In genomic region chr20:43583982-43584432, GRCh38 we compare ENCODE assay signal across 1 cellular context.
A peak's percentile ranks its signal among the peaks of the same experiment; 100 is the strongest.
TF ChIP-seq lines count a peak whose summit lies in the region.

No MANE protein-coding gene starts in this region.

TF ChIP-seq in K562, 482 proteins besides CTCF, POLR2A, EP300 and RAD21 (continues in another document):
- no peak for TF ChIP-seq TRIM25 (IDR thresholded peaks at IDR 0.05; ENCODE audit: borderline replicate concordance)
- peak; percentile 84 for TF ChIP-seq CBFA2T2 (conservative IDR thresholded peaks at IDR 0.05)
- TF ChIP-seq ZNF277 (CRISPR knock-in tag; IDR thresholded peaks at IDR 0.05; ENCODE audit: borderline replicate concordance): no peak
- TF ChIP-seq PTBP1 (IDR thresholded peaks at IDR 0.05; ENCODE audit: low read depth, low read length): no peak
- no peak for TF ChIP-seq ZNF609 (CRISPR knock-in tag; IDR thresholded peaks at IDR 0.05; ENCODE audit: borderline replicate concordance)
- 0 out of 2 replicates have a peak, but pooled peaks have one; percentile 25 for TF ChIP-seq GATA2 (CRISPR knock-in tag; IDR thresholded peaks at IDR 0.05)
- no peak for TF ChIP-seq ZNF445 (CRISPR knock-in tag; IDR thresholded peaks at IDR 0.05; ENCODE audit: low read depth)
- no peak for TF ChIP-seq SAFB (IDR thresholded peaks at IDR 0.05; ENCODE audit: borderline replicate concordance, low read depth, low read length)
- TF ChIP-seq HOXB6 (CRISPR knock-in tag; IDR thresholded peaks at IDR 0.05; ENCODE audit: borderline replicate concordance): no peak
- peak in 1 of 2 experiments; percentile 71; a peak in 2 of 4 replicates for TF ChIP-seq MLLT1 (IDR thresholded peaks at IDR 0.05)
- no peak for TF ChIP-seq ZNF699 (CRISPR knock-in tag; IDR thresholded peaks at IDR 0.05; ENCODE audit: insufficient replicate concordance)
- TF ChIP-seq E4F1 (CRISPR knock-in tag; IDR thresholded peaks at IDR 0.05; ENCODE audit: borderline replicate concordance): no peak
- TF ChIP-seq SMARCA5 (IDR thresholded peaks at IDR 0.05): no peak
- peak; percentile 86 for TF ChIP-seq JUND (IDR thresholded peaks at IDR 0.05; ENCODE audit: borderline replicate concordance, low read depth, low read length)
- peak; percentile 81; the same call in 2 of the 3 replicates for TF ChIP-seq JUND (tag; IDR thresholded peaks at IDR 0.05; ENCODE audit: borderline replicate concordance, low read depth, low read length)
- peak; percentile 41 to 43; a peak in 2 of 4 replicates for TF ChIP-seq FOXK2 (conservative IDR thresholded peaks at IDR 0.05 in 1 of 2, IDR thresholded peaks at IDR 0.05 in 1 of 2; ENCODE audit: low read depth in 2 of 2)
- no peak for TF ChIP-seq ZNF77 (CRISPR knock-in tag; IDR thresholded peaks at IDR 0.05)
- TF ChIP-seq MNT (conservative IDR thresholded peaks at IDR 0.05): peak; percentile 50 to 54; a peak in 3 of 4 replicates
- peak; percentile 70; the same call in 1 of the 2 replicates for TF ChIP-seq BACH1 (tag; IDR thresholded peaks at IDR 0.05)
- TF ChIP-seq TAF9B (IDR thresholded peaks at IDR 0.05; ENCODE audit: partially characterized antibody): peak; percentile 55
- TF ChIP-seq CREB3L1 (IDR thresholded peaks at IDR 0.05; ENCODE audit: borderline replicate concordance, low read depth): peak; percentile 15; the same call in 1 of the 2 replicates
- TF ChIP-seq MYC (IDR thresholded peaks at IDR 0.05; ENCODE audit: low read depth, low read length): peak; percentile 77
- no peak for TF ChIP-seq MYC (CRISPR knock-in tag; IDR thresholded peaks at IDR 0.05; ENCODE audit: borderline replicate concordance, low read depth)
- TF ChIP-seq ZNF639 (CRISPR knock-in tag; conservative IDR thresholded peaks at IDR 0.05 in 1 of 2, IDR thresholded peaks at IDR 0.05 in 1 of 2): peak in 1 of 2 experiments; percentile 67; a peak in 1 of 4 replicates
- TF ChIP-seq HMGN3 (IDR thresholded peaks at IDR 0.05; ENCODE audit: borderline replicate concordance, extremely low read depth, insufficient read length, low read depth, low read length): no peak
- no peak for TF ChIP-seq RFX5 (IDR thresholded peaks at IDR 0.05; ENCODE audit: low read depth, low read length)
- no peak for TF ChIP-seq BRF1 (IDR thresholded peaks at IDR 0.05; ENCODE audit: borderline replicate concordance, extremely low read depth, insufficient read length)
- no peak for TF ChIP-seq CHD1 (IDR thresholded peaks at IDR 0.05; ENCODE audit: low read length)
- TF ChIP-seq TBL1XR1 (IDR thresholded peaks at IDR 0.05; ENCODE audit: low read length in 2 of 2): peak in 1 of 2 experiments; percentile 83; a peak in 2 of 4 replicates
- TF ChIP-seq RAD51 (IDR thresholded peaks at IDR 0.05; ENCODE audit: borderline replicate concordance, low read depth): 0 out of 2 replicates have a peak, but pooled peaks have one; percentile 16
- TF ChIP-seq PML (IDR thresholded peaks at IDR 0.05; ENCODE audit: low read length): peak; percentile 41; the same call in 1 of the 2 replicates
- TF ChIP-seq JUN (IDR thresholded peaks at IDR 0.05; ENCODE audit: borderline replicate concordance, low read depth, low read length): 0 out of 2 replicates have a peak, but pooled peaks have one; percentile 51
- TF ChIP-seq JUN (CRISPR knock-in tag; IDR thresholded peaks at IDR 0.05; ENCODE audit: borderline replicate concordance): no peak
- TF ChIP-seq ZEB2 (IDR thresholded peaks at IDR 0.05): no peak
- peak in 1 of 2 experiments; percentile 69; a peak in 1 of 4 replicates for TF ChIP-seq TEAD1 (CRISPR knock-in tag; IDR thresholded peaks at IDR 0.05)
- no peak for TF ChIP-seq HNRNPH1 (optimal IDR thresholded peaks at IDR 0.05; ENCODE audit: low read depth, low read length)
- 0 out of 2 replicates have a peak, but pooled peaks have one; percentile 18 for TF ChIP-seq RBFOX2 (IDR thresholded peaks at IDR 0.05; ENCODE audit: low read depth, low read length)
- no peak for TF ChIP-seq KDM4B (IDR thresholded peaks at IDR 0.05; ENCODE audit: borderline replicate concordance in 2 of 2, low read depth in 1 of 2)
- TF ChIP-seq ESRRA (IDR thresholded peaks at IDR 0.05; ENCODE audit: borderline replicate concordance, low read depth): no peak
- TF ChIP-seq NFIX (CRISPR knock-in tag; IDR thresholded peaks at IDR 0.05; ENCODE audit: low read depth): peak; percentile 93
- TF ChIP-seq TARDBP (IDR thresholded peaks at IDR 0.05): no peak
- no peak for TF ChIP-seq ADNP (tag; IDR thresholded peaks at IDR 0.05)
- no peak for TF ChIP-seq NCOA2 (IDR thresholded peaks at IDR 0.05; ENCODE audit: partially characterized antibody in 2 of 2)
- peak; percentile 62 for TF ChIP-seq USF1 (CRISPR knock-in tag; IDR thresholded peaks at IDR 0.05)
- peak; percentile 91 for TF ChIP-seq CEBPB (tag; IDR thresholded peaks at IDR 0.05)
- no peak for TF ChIP-seq ATF1 (CRISPR knock-in tag; IDR thresholded peaks at IDR 0.05)
- peak; percentile 36; the same call in 1 of the 2 replicates for TF ChIP-seq ATF1 (tag; IDR thresholded peaks at IDR 0.05)
- no peak for TF ChIP-seq PHF21A (IDR thresholded peaks at IDR 0.05; ENCODE audit: borderline replicate concordance, low read depth)
- no peak for TF ChIP-seq NR2C2 (CRISPR knock-in tag; IDR thresholded peaks at IDR 0.05)
- TF ChIP-seq NR2C2 (tag; IDR thresholded peaks at IDR 0.05): peak; percentile 32; the same call in 1 of the 2 replicates
